Comparison of ENCODE assay signal across 9 cellular contexts in genomic region chr15:51076142-51076897, GRCh38. TPM values are rescaled to one million over a fixed set of nuclear protein-coding genes. Genes with fewer than 3 reads are reported as not detected.
DNase-seq lines count a peak whose midpoint lies in the region; ATAC-seq and TF ChIP-seq lines count a peak whose summit lies in the region.
"Had no signal": no experiment of that assay in that cellular context is flagged by ENCODE, and none has a peak within 500 bp of the region (broad histone marks: within the 10 kb centered on the region; RNA-seq: fewer than 3 reads in every experiment).

No MANE protein-coding gene starts in this region.

- no peak for TF ChIP-seq POLR2A in breast epithelium (IDR thresholded peaks at IDR 0.05)
- TF ChIP-seq POLR2A in transverse colon (IDR thresholded peaks at IDR 0.05): no peak

- no peak for TF ChIP-seq EP300 in transverse colon (IDR thresholded peaks at IDR 0.05; ENCODE audit: low read depth)

- H3K27me3 ChIP-seq in breast epithelium (no peaks in the 10 kb centered on the region), transverse colon (no peaks in the 10 kb centered on the region)

- H3K4me1 Mint-ChIP-seq in MCF 10A (ENCODE audit: insufficient read depth, unreplicated experiment) (peaks cover 26% of the 10 kb centered on the region), immature natural killer cell (peaks cover 32 to 44% of the 10 kb centered on the region in 2 donors)
- H3K4me1 Mint-ChIP-seq in activated CD4-positive, alpha-beta memory T cell treated with anti-CD3 and anti-CD28 coated beads, Interleukin-2, amount 10 ng/mL, durations not matched to agents 7 days and 5 days: peaks cover 31% of the 10 kb centered on the region

- H3K9me3 ChIP-seq in breast epithelium: no peaks in the 10 kb centered on the region
- H3K9me3 ChIP-seq in transverse colon: no peaks in the 10 kb centered on the region

- no peaks in the 10 kb centered on the region for H3K36me3 ChIP-seq in breast epithelium
- no peaks in the 10 kb centered on the region for H3K36me3 ChIP-seq in transverse colon

- CTCF ChIA-PET in MCF 10A (lab: Yijun Ruan, JAX): interaction anchor here (0.8 to 1.6 kb wide), 2 partner anchors 11 to 86 kb away, joined by 3 to 4 read pairs; no protein-coding TSS in a partner anchor
- CTCF ChIA-PET in activated CD4-positive, alpha-beta memory T cell treated with anti-CD3 and anti-CD28 coated beads, Interleukin-2, amount 10 ng/mL, durations not matched to agents 7 days and 5 days (lab: Charles Lee): no interaction called here

- 36 to 73% methylated on average over 4 to 9 of the region's 9 CpGs for WGBS in transverse colon (ENCODE audit: low coverage in 1 of 2), 2 donors

- BruUV-seq in MCF 10A (replicated peaks; lab: Mats Ljungman, UMichigan): no TSS peak

- no peaks in the 10 kb centered on the region for H3K9me3 Mint-ChIP-seq in MCF 10A (ENCODE audit: unreplicated experiment)
- no peaks in the 10 kb centered on the region for H3K9me3 Mint-ChIP-seq in activated CD4-positive, alpha-beta memory T cell treated with anti-CD3 and anti-CD28 coated beads, Interleukin-2, amount 10 ng/mL, durations not matched to agents 7 days and 5 days
- peaks cover 0 to 2% (median 0%) of the 10 kb centered on the region in 6 donors for H3K9me3 Mint-ChIP-seq in immature natural killer cell

- H3K4me3 Mint-ChIP-seq in MCF 10A (ENCODE audit: unreplicated experiment): no peak overlapping the region
- H3K4me3 Mint-ChIP-seq in activated CD4-positive, alpha-beta memory T cell treated with anti-CD3 and anti-CD28 coated beads, Interleukin-2, amount 10 ng/mL, durations not matched to agents 7 days and 5 days: no peak overlapping the region
- H3K4me3 Mint-ChIP-seq in immature natural killer cell: peak overlapping the region; percentile 56 to 83 (median 76)

- POLR2A ChIA-PET in MCF 10A (lab: Yijun Ruan, JAX): no interaction called here
- POLR2A ChIA-PET in activated CD4-positive, alpha-beta memory T cell treated with anti-CD3 and anti-CD28 coated beads, Interleukin-2, amount 10 ng/mL, durations not matched to agents 7 days and 5 days (lab: Charles Lee): no interaction called here

- H3K36me3 Mint-ChIP-seq in MCF 10A (ENCODE audit: insufficient read depth, unreplicated experiment): peaks cover 12% of the 10 kb centered on the region
- H3K36me3 Mint-ChIP-seq in activated CD4-positive, alpha-beta memory T cell treated with anti-CD3 and anti-CD28 coated beads, Interleukin-2, amount 10 ng/mL, durations not matched to agents 7 days and 5 days (ENCODE audit: low read depth): peaks cover 2% of the 10 kb centered on the region
- peaks cover 0 to 1% (median 0%) of the 10 kb centered on the region in 3 donors for H3K36me3 Mint-ChIP-seq in immature natural killer cell
- H3K36me3 Mint-ChIP-seq: naive B cell had no signal

- H3K27ac Mint-ChIP-seq in MCF 10A (ENCODE audit: low read depth, unreplicated experiment) (peak overlapping the region; percentile 46), immature natural killer cell (peak overlapping the region in 3 of 6 donors; percentile 54 to 86 (median 79))
- peak overlapping the region; percentile 50 for H3K27ac Mint-ChIP-seq in activated CD4-positive, alpha-beta memory T cell treated with anti-CD3 and anti-CD28 coated beads, Interleukin-2, amount 10 ng/mL, durations not matched to agents 7 days and 5 days

- ATAC-seq in HG03196 (IDR thresholded peaks at IDR 0.05; ENCODE audit: unreplicated experiment): no peak
- ATAC-seq in HG03457 (IDR thresholded peaks at IDR 0.05; ENCODE audit: unreplicated experiment): no peak

- H3K27ac ChIP-seq in breast epithelium (peak overlapping the region in 1 of 2 donors; percentile 56), transverse colon (peak overlapping the region; percentile 32 to 57 (median 46))

- H3K4me3 ChIP-seq in breast epithelium (no peak overlapping the region), transverse colon (no peak overlapping the region)

- no peak for DNase-seq in MCF 10A (ENCODE audit: unreplicated experiment)
- no peak for DNase-seq in breast epithelium (ENCODE audit: low spot score in 2 of 2)
- DNase-seq in activated CD4-positive, alpha-beta memory T cell treated with anti-CD3 and anti-CD28 coated beads, Interleukin-2, amount 10 ng/mL, durations not matched to agents 7 days and 5 days: peak; percentile 38
- DNase-seq in immature natural killer cell: peak in 1 of 3 donors; percentile 10
- no peak for DNase-seq in transverse colon
- no peak for DNase-seq in A172 (ENCODE audit: low spot score)
- DNase-seq: naive B cell had no signal

- H3K27me3 Mint-ChIP-seq in MCF 10A (ENCODE audit: insufficient read depth, unreplicated experiment) (no peaks in the 10 kb centered on the region), immature natural killer cell (ENCODE audit: low read depth in 3 of 3) (peaks cover 13 to 24% (median 16%) of the 10 kb centered on the region in 3 donors)
- peaks cover 6% of the 10 kb centered on the region for H3K27me3 Mint-ChIP-seq in activated CD4-positive, alpha-beta memory T cell treated with anti-CD3 and anti-CD28 coated beads, Interleukin-2, amount 10 ng/mL, durations not matched to agents 7 days and 5 days

- no peak for TF ChIP-seq CTCF in MCF 10A (IDR thresholded peaks at IDR 0.05; ENCODE audit: unreplicated experiment)
- TF ChIP-seq CTCF in breast epithelium (IDR thresholded peaks at IDR 0.05): no peak
- TF ChIP-seq CTCF in transverse colon (IDR thresholded peaks at IDR 0.05): no peak

- intact Hi-C loops in MCF 10A (cut with micrococcal nuclease) (no loop called here), breast epithelium (cut with DNase I; ENCODE audit: low total_unique reads) (no loop called here), transverse colon (cut with DNase I; ENCODE audit: low total_unique reads) (loop anchor here (10.0 kb wide), 1 partner anchor 58 kb away; no protein-coding TSS in a partner anchor)

- H3K4me1 ChIP-seq in breast epithelium: no peaks in the 10 kb centered on the region
- H3K4me1 ChIP-seq in transverse colon: peaks cover 0 to 5% (median 2%) of the 10 kb centered on the region in 4 donors

- in situ Hi-C loops in transverse colon (cut with MboI; ENCODE audit: low pct_ligation_motif_present in 1 of 4, low pct_unique_long_range_greater_than_20kb in 1 of 4, low sequenced_read_pairs in 3 of 4): no loop called here

RNA-seq across cellular contexts. Expression of gene TNFAIP8L3, which starts 18.4 kb away (rescaled TPM):
- total RNA-seq in MCF 10A (2022) (2.6 and 4.2 TPM in 2 replicates), breast epithelium (1 to 10 TPM; 2.5 to 4.3 (median 4.0) TPM), transverse colon (10 to 100 TPM in 1 of 4 donors, 1 to 10 TPM in 3; 6.8 to 35.5 (median 8.6) TPM)
- under 1 TPM in 1 of 2 experiments, not detected in 1; 0.13 TPM for total RNA-seq in activated CD4-positive, alpha-beta memory T cell treated with anti-CD3 and anti-CD28 coated beads, Interleukin-2, amount 10 ng/mL, durations not matched to agents 7 days and 5 days
- not detected for polyA plus RNA-seq in immature natural killer cell
- total RNA-seq in A172 (2014; rRNA removed; shearing (Covaris generic)): 0.07 TPM in 1 of 2 replicates, not detected in the other

Comparison
In these comparisons a context has a peak if more than half of its experiments do, and no peak if none do; other contexts are left out.
1. H3K4me3 Mint-ChIP-seq: peak in immature natural killer cell (5 of 5); none in MCF 10A (single experiment) and activated CD4-positive, alpha-beta memory T cell treated with anti-CD3 and anti-CD28 coated beads, Interleukin-2, amount 10 ng/mL, durations not matched to agents 7 days and 5 days (single experiment).